ENCODE assay signal across 9 cellular contexts in genomic region chr9:111598730-111599091, GRCh38. TPM values are rescaled to one million over a fixed set of nuclear protein-coding genes. Genes with fewer than 3 reads are reported as not detected.
DNase-seq lines count a peak whose midpoint lies in the region; ATAC-seq and TF ChIP-seq lines count a peak whose summit lies in the region.
"Had no signal": no experiment of that assay in that cellular context is flagged by ENCODE, and none has a peak within 500 bp of the region (broad histone marks: within the 10 kb centered on the region; RNA-seq: fewer than 3 reads in every experiment).

No MANE protein-coding gene starts in this region.

- H3K36me3 ChIP-seq in HAP-1 (replicated peaks) (peaks cover 26% of the 10 kb centered on the region), WERI-Rb-1 (peaks cover 23% of the 10 kb centered on the region), esophagus squamous epithelium (peaks cover 5 to 35% (median 10%) of the 10 kb centered on the region in 3 donors)

- peak overlapping the region; percentile 94 for H3K4me3 Mint-ChIP-seq in CD4-positive, alpha-beta T cell
- H3K4me3 Mint-ChIP-seq in nephron = peak overlapping the region; percentile 92 to 94 (median 93)

- peaks cover 28% of the 10 kb centered on the region for H3K27me3 ChIP-seq in CD4-positive, alpha-beta T cell (ENCODE audit: control insufficient read depth, insufficient read depth, low read length)
- H3K27me3 ChIP-seq in HAP-1 (ENCODE audit: low read depth) (no peaks in the 10 kb centered on the region), WERI-Rb-1 (ENCODE audit: insufficient read depth, low read depth, severe bottlenecking) (no peaks in the 10 kb centered on the region), esophagus squamous epithelium (no peaks in the 10 kb centered on the region)

- no peaks in the 10 kb centered on the region for H3K36me3 Mint-ChIP-seq in CD4-positive, alpha-beta T cell (ENCODE audit: low read depth)
- H3K36me3 Mint-ChIP-seq in nephron (ENCODE audit: low read depth) = peaks cover 27% of the 10 kb centered on the region

- intact Hi-C loops in CD4-positive, alpha-beta T cell (cut with DNase I, micrococcal nuclease) = loop anchor here (1.0 to 10.0 kb wide), 5 partner anchors 24 to 476 kb away; no protein-coding TSS in a partner anchor
- intact Hi-C loops in esophagus squamous epithelium (cut with DNase I) = loop anchor here (10.0 kb wide), 1 partner anchor 96 kb away; no protein-coding TSS in a partner anchor

- H3K9me3 ChIP-seq in CD4-positive, alpha-beta T cell (ENCODE audit: control insufficient read depth, low read length) = no peaks in the 10 kb centered on the region
- H3K9me3 ChIP-seq in HAP-1 (no peaks in the 10 kb centered on the region), WERI-Rb-1 (ENCODE audit: severe bottlenecking) (no peaks in the 10 kb centered on the region), esophagus squamous epithelium (no peaks in the 10 kb centered on the region)

- peak overlapping the region; percentile 55 for H3K4me3 ChIP-seq in HAP-1
- H3K4me3 ChIP-seq in WERI-Rb-1 (ENCODE audit: low read depth, low read length) = peak overlapping the region; percentile 89
- H3K4me3 ChIP-seq in esophagus squamous epithelium = peak overlapping the region; percentile 73 to 90 (median 79)

- no peaks in the 10 kb centered on the region for H3K9me3 Mint-ChIP-seq in CD4-positive, alpha-beta T cell
- no peaks in the 10 kb centered on the region for H3K9me3 Mint-ChIP-seq in nephron

- H3K27ac Mint-ChIP-seq in CD4-positive, alpha-beta T cell = no peak overlapping the region
- peak overlapping the region; percentile 95 to 98 (median 95) for H3K27ac Mint-ChIP-seq in nephron

- 2% methylated on average over 14 of the region's 16 CpGs for WGBS in esophagus squamous epithelium, 2 donors

- no peak for TF ChIP-seq POLR2A in esophagus squamous epithelium (IDR thresholded peaks at IDR 0.05)

- TF ChIP-seq CTCF in CD4-positive, alpha-beta T cell (IDR thresholded peaks at IDR 0.05) = no peak
- no peak for TF ChIP-seq CTCF in WERI-Rb-1 (IDR thresholded peaks at IDR 0.05; ENCODE audit: low read depth, low read length)
- no peak for TF ChIP-seq CTCF in esophagus squamous epithelium (IDR thresholded peaks at IDR 0.05)
- TF ChIP-seq CTCF in nephron (IDR thresholded peaks at IDR 0.05; ENCODE audit: unreplicated experiment in 3 of 3) = no peak

- POLR2A ChIA-PET in CD4-positive, alpha-beta T cell (lab: Charles Lee) = interaction anchor here (0.6 to 1.4 kb wide), 10 partner anchors 12 to 781 kb away, joined by 3 to 8 read pairs (median 4); partner anchors contain the start of genes DNAJC25, ECPAS, HSDL2 and UGCG

- CTCF ChIA-PET in CD4-positive, alpha-beta T cell (lab: Charles Lee) = interaction anchor here (0.7 to 2.2 kb wide), 4 partner anchors 23 to 476 kb away, joined by 3 to 10 read pairs (median 6); partner anchors contain the start of gene ZNF483

- peaks cover 47% of the 10 kb centered on the region for H3K27me3 Mint-ChIP-seq in CD4-positive, alpha-beta T cell
- H3K27me3 Mint-ChIP-seq in nephron (ENCODE audit: low read depth) = no peaks in the 10 kb centered on the region

- no peak overlapping the region for H3K27ac ChIP-seq in CD4-positive, alpha-beta T cell (ENCODE audit: low read depth, low read length)
- peak overlapping the region; percentile 49 for H3K27ac ChIP-seq in WERI-Rb-1
- H3K27ac ChIP-seq in esophagus squamous epithelium = peak overlapping the region; percentile 88 to 93 (median 90)
- H3K27ac ChIP-seq: KMS-11 had no signal

- peak in 1 of 10 experiments; percentile 1 for DNase-seq in CD4-positive, alpha-beta T cell
- DNase-seq in HAP-1 (ENCODE audit: low spot score in 2 of 2) (peak in 1 of 2 experiments; percentile 32), WERI-Rb-1 (peak; percentile 29), esophagus squamous epithelium (lab: John Stamatoyannopoulos, UW) (no peak), NCI-H446 treated with DMSO at 0.1 percent for 48 hours (lab: John Stamatoyannopoulos, UW) (no peak), KG1 (lab: John Stamatoyannopoulos, UW) (no peak)

- in situ Hi-C loops in HAP-1 (cut with MboI; ENCODE audit: low sequenced_read_pairs) = loop anchor here (10.0 kb wide), 1 partner anchor 96 kb away; no protein-coding TSS in a partner anchor

- peak; percentile 18 for ATAC-seq in CD4-positive, alpha-beta T cell (ENCODE audit: poor library complexity)
- no peak for ATAC-seq in GM19328 (IDR thresholded peaks at IDR 0.05; ENCODE audit: unreplicated experiment)

- H3K4me1 Mint-ChIP-seq in CD4-positive, alpha-beta T cell (ENCODE audit: low read depth) = peaks cover 34% of the 10 kb centered on the region
- peaks cover 33% of the 10 kb centered on the region for H3K4me1 Mint-ChIP-seq in nephron

- H3K4me1 ChIP-seq in HAP-1 (no peaks in the 10 kb centered on the region; the same call in 1 of the 2 replicates), esophagus squamous epithelium (peaks cover 6 to 47% (median 8%) of the 10 kb centered on the region in 3 donors)

RNA-seq across cellular contexts. Expression of gene PTGR1, which starts 0.7 kb away (rescaled TPM):
- total RNA-seq in CD4-positive, alpha-beta T cell = under 1 TPM in 1 of 2 experiments, not detected in 1; 0.36 TPM
- total RNA-seq in esophagus squamous epithelium = 100 to 1,000 TPM in 3 of 4 donors, 10 to 100 TPM in 1; 61.6 to 304 (median 170) TPM

RNA-seq across cellular contexts. Expression of gene DNAJC25, which starts 32.4 kb away (rescaled TPM):
- total RNA-seq in CD4-positive, alpha-beta T cell = 1 to 10 TPM; 4.5 to 4.8 TPM
- 1 to 10 TPM; 7.2 to 8.7 (median 7.6) TPM for total RNA-seq in esophagus squamous epithelium

Comparison
In these comparisons a context has a peak if more than half of its experiments do, and no peak if none do; other contexts are left out.
1. RNA of gene PTGR1, which starts 0.7 kb away (total RNA-seq): 61.6 to 304 TPM in esophagus squamous epithelium; 0.36 TPM in CD4-positive, alpha-beta T cell; every median in the first group is over 10 times any median in the second.
2. Peak in every context shown above with its lines, with median percentiles within 50 percentile points of each other: H3K4me3 ChIP-seq.